In genomic region chr3:196219194-196219969, GRCh38 we compare ENCODE assay signal across 8 cellular contexts. TPM values are rescaled to one million over a fixed set of nuclear protein-coding genes. Genes with fewer than 3 reads are reported as not detected.
DNase-seq lines count a peak whose midpoint lies in the region; ATAC-seq, FAIRE-seq and TF ChIP-seq lines count a peak whose summit lies in the region.

No MANE protein-coding gene starts in this region.

- no peak overlapping the region for H3K18ac ChIP-seq in H9 (ENCODE audit: insufficient read length, low read depth, low read length)

- H4K8ac ChIP-seq in H9 (replicated peaks; ENCODE audit: insufficient read length, low read depth, low read length), result no peak overlapping the region

- no peaks in the 10 kb centered on the region for H3K27me3 ChIP-seq in GM12878 (replicated peaks in 1 of 2; ENCODE audit: control insufficient read depth in 2 of 2, insufficient read depth in 2 of 2, low read length in 1 of 2)
- H3K27me3 ChIP-seq in keratinocyte (ENCODE audit: control insufficient read depth, extremely low read depth, insufficient read depth, low read length), result peaks cover 22% of the 10 kb centered on the region
- H3K27me3 ChIP-seq in H9 (ENCODE audit: insufficient read depth, low read length), result no peaks in the 10 kb centered on the region

- H4K20me1 ChIP-seq in GM12878 (ENCODE audit: control insufficient read depth, insufficient read depth) (no peaks in the 10 kb centered on the region), keratinocyte (ENCODE audit: control insufficient read depth, extremely low read depth, insufficient read depth, low read length) (no peaks in the 10 kb centered on the region), H9 (ENCODE audit: control insufficient read depth, insufficient read depth, insufficient read length) (no peaks in the 10 kb centered on the region)

- TF ChIP-seq EP300 in GM12878 (IDR thresholded peaks at IDR 0.05; ENCODE audit: borderline replicate concordance in 1 of 2, control insufficient read depth in 1 of 2, low read depth in 2 of 2, low read length in 2 of 2), result no peak

- FAIRE-seq in GM12878 (lab: Jason Lieb, UNC) (peak; percentile 96), keratinocyte (lab: Jason Lieb, UNC) (peak; percentile 44)

- WGBS in GM12878 (ENCODE audit: insufficient coverage, insufficient replicate concordance, low lambda C conversion rate, missing lambda C conversion rate), result 4% methylated on average over 19 of the region's 19 CpGs
- WGBS in H9 (ENCODE audit: extremely low coverage, insufficient read length, low lambda C conversion rate), result no CpG with 5 or more reads among the region's 19 CpGs

- H3K79me1 ChIP-seq in H9 (ENCODE audit: insufficient read depth, low read depth, low read length, poor library complexity, severe bottlenecking), result no peaks in the 10 kb centered on the region

- H3K4me1 Mint-ChIP-seq in H9, result peaks cover 31 to 32% of the 10 kb centered on the region in 2 experiments

- POLR2A ChIA-PET in GM12878 (lab: Charles Lee), result interaction anchor here (0.5 to 0.6 kb wide), 2 partner anchors 146 to 172 kb away, joined by 3 read pairs; no protein-coding TSS in a partner anchor

- H3K9me3 Mint-ChIP-seq in H9, result no peaks in the 10 kb centered on the region

- no peak overlapping the region for H3K4me3 Mint-ChIP-seq in H9

- H3T11ph ChIP-seq in H9 (ENCODE audit: low read length), result no peak overlapping the region

- H3K23ac ChIP-seq in H9 (ENCODE audit: insufficient read length, low read depth, low read length), result no peak overlapping the region

- H2BK5ac ChIP-seq in H9 (ENCODE audit: insufficient read length, low read length), result no peak overlapping the region

- peak overlapping the region in 1 of 3 experiments; percentile 68; a peak in 1 of 7 replicates for H3K27ac Mint-ChIP-seq in H9

- SMC1A ChIA-PET in GM12878 (lab: Charles Lee; ENCODE audit: uncharacterized antibody, unreplicated experiment), result interaction anchor here (0.6 to 2.8 kb wide), 7 partner anchors 11 to 234 kb away, joined by 3 to 9 read pairs (median 3); no protein-coding TSS in a partner anchor

- peak overlapping the region; percentile 97 for H2AFZ ChIP-seq in GM12878 (ENCODE audit: control insufficient read depth, low read depth, low read length)
- peak overlapping the region; percentile 58 for H2AFZ ChIP-seq in keratinocyte (ENCODE audit: control insufficient read depth, low read length)
- H2AFZ ChIP-seq in H9 (ENCODE audit: low read length), result no peak overlapping the region

- H3K4ac ChIP-seq in H9 (ENCODE audit: low read depth, low read length), result no peak overlapping the region

- H3K9ac ChIP-seq in GM12878 (ENCODE audit: control insufficient read depth, insufficient read depth, low read length) (peak overlapping the region; percentile 28), keratinocyte (ENCODE audit: control insufficient read depth, extremely low read depth, insufficient read depth, low read length) (no peak overlapping the region), H9 (ENCODE audit: extremely low read depth, insufficient read length, low read length) (no peak overlapping the region)

- peaks cover 0 to 2% (median 0%) of the 10 kb centered on the region in 3 experiments; a peak in 3 of 7 replicates for H3K36me3 Mint-ChIP-seq in H9 (ENCODE audit: insufficient read depth in 1 of 3, low read depth in 3 of 3)

- peaks cover 10% of the 10 kb centered on the region for H3K4me1 ChIP-seq in GM12878 (ENCODE audit: control insufficient read depth, insufficient read depth, low read length)
- peaks cover 6% of the 10 kb centered on the region for H3K4me1 ChIP-seq in keratinocyte (ENCODE audit: control insufficient read depth, extremely low read depth, insufficient read depth, low read length)
- 0 out of 2 replicates have a peak, but pooled peaks cover 2% of the 10 kb centered on the region for H3K4me1 ChIP-seq in H9 (ENCODE audit: insufficient read depth, low read length)

- DNase-seq in CD1c-positive myeloid dendritic cell (ENCODE audit: extremely low spot score) (peak; percentile 91), NCI-H1092 (lab: John Stamatoyannopoulos, UW) (peak; percentile 63), T-helper 9 cell (peak; percentile 43), GM12878 (ENCODE audit: low read depth, low spot score) (peak; percentile 64), keratinocyte (ENCODE audit: low read depth, low spot score) (peak; percentile 26), H9 (no peak)
- DNase-seq in stimulated activated CD4-positive, alpha-beta T cell treated with anti-CD3 and anti-CD28 coated beads, Interleukin-1b, Interleukin-23, amount 100 ng/mL, for 4 hours (ENCODE audit: low read depth in 2 of 2), result peak; percentile 21 to 52

- no peak overlapping the region for H3K14ac ChIP-seq in H9 (ENCODE audit: insufficient read depth, low read length)

- TF ChIP-seq CTCF in GM12878 (IDR thresholded peaks at IDR 0.05 in 2 of 3, conservative IDR thresholded peaks at IDR 0.05 in 1 of 3; ENCODE audit: control insufficient read depth in 2 of 3, extremely low read depth in 1 of 3, insufficient read depth in 1 of 3, low read depth in 3 of 3, low read length in 3 of 3) (0 out of 6 replicates have a peak, but pooled peaks of 1 of the 3 experiments have one; percentile 3), keratinocyte (optimal IDR thresholded peaks at IDR 0.05 in 1 of 3, IDR thresholded peaks at IDR 0.05 in 1 of 3, conservative IDR thresholded peaks at IDR 0.05 in 1 of 3; ENCODE audit: extremely low read depth in 1 of 3, insufficient read depth in 2 of 3, low read length in 3 of 3) (peak in 1 of 3 experiments; percentile 20), H9 (conservative IDR thresholded peaks at IDR 0.05) (no peak)

- H3K9me3 ChIP-seq in GM12878 (replicated peaks; ENCODE audit: control insufficient read depth, insufficient read depth, low read length) (no peaks in the 10 kb centered on the region), keratinocyte (ENCODE audit: control insufficient read depth, low read depth, low read length) (no peaks in the 10 kb centered on the region), H9 (ENCODE audit: control insufficient read depth, low read depth, low read length) (no peaks in the 10 kb centered on the region)

- no peak overlapping the region for H4K5ac ChIP-seq in H9 (ENCODE audit: insufficient read length, low read depth, low read length)

- H3K79me2 ChIP-seq in GM12878 (ENCODE audit: control insufficient read depth, insufficient read depth, low read length) (no peaks in the 10 kb centered on the region), keratinocyte (ENCODE audit: control insufficient read depth, insufficient read depth, low read length) (no peaks in the 10 kb centered on the region), H9 (ENCODE audit: insufficient read depth, low read length) (no peaks in the 10 kb centered on the region)

- H3K4me2 ChIP-seq in GM12878 (ENCODE audit: control insufficient read depth, insufficient read depth) (peak overlapping the region; percentile 96), keratinocyte (ENCODE audit: control insufficient read depth, extremely low read depth, insufficient read depth, low read depth, low read length) (peak overlapping the region; percentile 70), H9 (ENCODE audit: insufficient read depth, insufficient read length, low read length) (no peak overlapping the region)

- ATAC-seq in GM21528 (IDR thresholded peaks at IDR 0.05; ENCODE audit: low FRiP score, unreplicated experiment) (peak; percentile 68), GM12878 (peak; percentile 95)

- BruUV-seq in GM12878 (replicated peaks; lab: Mats Ljungman, UMichigan), result no TSS peak

- in situ Hi-C loops in GM12878 (cut with MboI), result no loop called here

- no peak for TF ChIP-seq RAD21 in GM12878 (IDR thresholded peaks at IDR 0.05; ENCODE audit: insufficient read depth, low read depth, low read length)

- H2BK20ac ChIP-seq in H9 (ENCODE audit: low read depth, low read length, poor library complexity, severe bottlenecking), result no peak overlapping the region

- H3K4me3 ChIP-seq in GM12878, result peak overlapping the region; percentile 24
- peak overlapping the region in 2 of 3 experiments; percentile 15 to 36 for H3K4me3 ChIP-seq in keratinocyte (ENCODE audit: control insufficient read depth in 2 of 3, extremely low read depth in 1 of 3, insufficient read depth in 2 of 3, low read depth in 1 of 3, low read length in 3 of 3)

- CTCF ChIA-PET in GM12878 (lab: Yijun Ruan, JAX), result interaction anchor here (0.6 to 1.9 kb wide), 3 partner anchors 15 to 146 kb away, joined by 3 to 5 read pairs (median 3); no protein-coding TSS in a partner anchor

- peak overlapping the region; percentile 48 for H3K27ac ChIP-seq in GM12878 (ENCODE audit: control insufficient read depth, insufficient read depth)
- H3K27ac ChIP-seq in keratinocyte (ENCODE audit: control insufficient read depth, insufficient read depth, low read length), result peak overlapping the region; percentile 6
- H3K27ac ChIP-seq in H9 (ENCODE audit: insufficient read length, low read depth, low read length), result no peak overlapping the region

- H3K23me2 ChIP-seq in H9 (ENCODE audit: insufficient read length, low read depth, low read length, poor library complexity, severe bottlenecking), result no peaks in the 10 kb centered on the region

- H4K91ac ChIP-seq in H9 (ENCODE audit: insufficient read length, low read depth, low read length), result no peak overlapping the region

- RAD21 ChIA-PET in GM12878 (lab: Charles Lee; ENCODE audit: unreplicated experiment), result interaction anchor here (1.0 to 2.0 kb wide), 3 partner anchors 15 to 146 kb away, joined by 3 to 6 read pairs (median 3); no protein-coding TSS in a partner anchor

- H2BK120ac ChIP-seq in H9 (ENCODE audit: low read depth, low read length, poor library complexity, severe bottlenecking), result no peak overlapping the region

- dilution Hi-C loops in keratinocyte (cut with MboI; ENCODE audit: extremely low pct_ligation_motif_present, low sequenced_read_pairs), result no loop called here

- peaks cover 1% of the 10 kb centered on the region for H3K27me3 Mint-ChIP-seq in H9 (ENCODE audit: low read depth)

- no peak overlapping the region for H3K56ac ChIP-seq in H9 (ENCODE audit: insufficient read length, low read depth, low read length)

- no peak overlapping the region for H2BK15ac ChIP-seq in H9 (ENCODE audit: low read depth, low read length)

- intact Hi-C loops in GM12878 (cut with micrococcal nuclease; ENCODE audit: unreplicated experiment), result no loop called here

- H3K9me1 ChIP-seq in keratinocyte (ENCODE audit: control insufficient read depth, extremely low read depth, insufficient read depth, low read length), result no peaks in the 10 kb centered on the region

- TF ChIP-seq POLR2A in GM12878 (IDR thresholded peaks at IDR 0.05; ENCODE audit: low read depth, low read length), result 0 out of 2 replicates have a peak, but pooled peaks have one; percentile 35

- H3K36me3 ChIP-seq in GM12878 (ENCODE audit: control insufficient read depth in 2 of 2, insufficient read depth in 2 of 2, low read length in 1 of 2), result no peaks in the 10 kb centered on the region
- H3K36me3 ChIP-seq in keratinocyte (ENCODE audit: control insufficient read depth in 2 of 2, extremely low read depth in 1 of 2, insufficient read depth in 2 of 2, low read length in 2 of 2), result no peaks in the 10 kb centered on the region

- no peak overlapping the region for H2BK12ac ChIP-seq in H9 (ENCODE audit: insufficient read length, low read depth, low read length)

- no peak overlapping the region for H2AK5ac ChIP-seq in H9 (ENCODE audit: insufficient read length, low read length)

RNA-seq across cellular contexts. Expression of gene SLC51A, which starts 3.0 kb away (rescaled TPM):
- total RNA-seq in GM12878 (2013; cell fraction: nucleolus; rRNA removed), result not detected in 2 replicates
- not detected in 2 replicates for total RNA-seq in GM12878 (2014; rRNA removed)
- 0.18 TPM in 1 of 2 replicates, not detected in the other for total RNA-seq in GM12878 (2014; rRNA removed; fragmentation: Illumina TruSeq; extraction: Trizol)
- not detected in 2 replicates for total RNA-seq in GM12878 (2021)
- polyA plus RNA-seq in GM12878 (2011; ENCODE audit: low read depth), result 0.62 TPM
- polyA plus RNA-seq in GM12878 (2011; rRNA removed), result not detected in 2 replicates
- not detected in 2 replicates for polyA plus RNA-seq in GM12878 (2011; cell fraction: cytosol; rRNA removed)
- not detected in 2 replicates for polyA plus RNA-seq in GM12878 (2011; cell fraction: nucleus; rRNA removed)
- 2.2 and 3.2 TPM in 2 replicates for polyA plus RNA-seq in GM12878 (2012)
- not detected in 2 replicates for polyA plus RNA-seq in GM12878 (2014; fragmentation: Illumina TruSeq; extraction: Trizol)
- polyA plus RNA-seq in GM12878 (2014; fragmentation: Nextera tagmentation; extraction: Ambion mirVana), result 1 to 10 TPM in 1 of 2 experiments, under 1 TPM in 1; 0.99 to 2.1 TPM
- not detected in 2 replicates for polyA plus RNA-seq in GM12878 (2014; rRNA removed)
- 1 to 10 TPM; 2.2 to 3.9 TPM for polyA plus RNA-seq in GM12878 (2016; fragmentation: Nextera tagmentation; extraction: Ambion mirVana)
- not detected in 2 replicates for polyA minus RNA-seq in GM12878 (2011; rRNA and poly(A)+ RNA removed)
- polyA minus RNA-seq in GM12878 (2011; cell fraction: cytosol; rRNA and poly(A)+ RNA removed), result not detected in 2 replicates
- polyA minus RNA-seq in GM12878 (2011; cell fraction: nucleus; rRNA and poly(A)+ RNA removed), result not detected in 2 replicates
- polyA plus RNA-seq in keratinocyte, result not detected in 3 replicates
- polyA plus RNA-seq in keratinocyte (2011; ENCODE audit: low read depth), result not detected
- polyA plus RNA-seq in keratinocyte (2011; cell fraction: cytosol; rRNA removed), result not detected in 2 replicates
- polyA plus RNA-seq in keratinocyte (2011; cell fraction: nucleus; rRNA removed), result not detected in 2 replicates
- 4.2 and 7.6 TPM in 2 replicates for polyA plus RNA-seq in keratinocyte (2012; ENCODE audit: low replicate concordance)
- not detected in 3 replicates for polyA minus RNA-seq in keratinocyte
- not detected for polyA minus RNA-seq in keratinocyte (2011; cell fraction: cytosol; rRNA and poly(A)+ RNA removed)
- polyA minus RNA-seq in keratinocyte (2011; cell fraction: nucleus; rRNA and poly(A)+ RNA removed), result not detected in 2 replicates
- 5.6 and 6.5 TPM in 2 replicates for total RNA-seq in H9 (2021)

RNA-seq across cellular contexts. Expression of gene ZDHHC19, which starts 8.2 kb away (rescaled TPM):
- total RNA-seq in GM12878 (2013; cell fraction: nucleolus; rRNA removed), result not detected in 2 replicates
- not detected in 2 replicates for total RNA-seq in GM12878 (2014; rRNA removed)
- total RNA-seq in GM12878 (2014; rRNA removed; fragmentation: Illumina TruSeq; extraction: Trizol), result not detected in 2 replicates
- total RNA-seq in GM12878 (2021), result not detected in 2 replicates
- not detected for polyA plus RNA-seq in GM12878 (2011; ENCODE audit: low read depth)
- polyA plus RNA-seq in GM12878 (2011; rRNA removed), result not detected in 2 replicates
- polyA plus RNA-seq in GM12878 (2011; cell fraction: cytosol; rRNA removed), result not detected in 2 replicates
- not detected in 2 replicates for polyA plus RNA-seq in GM12878 (2011; cell fraction: nucleus; rRNA removed)
- 0.17 TPM in 1 of 2 replicates, not detected in the other for polyA plus RNA-seq in GM12878 (2012)
- not detected in 2 replicates for polyA plus RNA-seq in GM12878 (2014; fragmentation: Illumina TruSeq; extraction: Trizol)
- polyA plus RNA-seq in GM12878 (2014; fragmentation: Nextera tagmentation; extraction: Ambion mirVana), result under 1 TPM in 1 of 2 experiments, not detected in 1; 0.26 TPM
- not detected in 2 replicates for polyA plus RNA-seq in GM12878 (2014; rRNA removed)
- polyA plus RNA-seq in GM12878 (2016; fragmentation: Nextera tagmentation; extraction: Ambion mirVana), result not detected
- polyA minus RNA-seq in GM12878 (2011; rRNA and poly(A)+ RNA removed), result not detected in 2 replicates
- polyA minus RNA-seq in GM12878 (2011; cell fraction: cytosol; rRNA and poly(A)+ RNA removed), result not detected in 2 replicates
- polyA minus RNA-seq in GM12878 (2011; cell fraction: nucleus; rRNA and poly(A)+ RNA removed), result not detected in 2 replicates
- polyA plus RNA-seq in keratinocyte, result not detected in 3 replicates
- not detected for polyA plus RNA-seq in keratinocyte (2011; ENCODE audit: low read depth)
- polyA plus RNA-seq in keratinocyte (2011; cell fraction: cytosol; rRNA removed), result not detected in 2 replicates
- polyA plus RNA-seq in keratinocyte (2011; cell fraction: nucleus; rRNA removed), result not detected in 2 replicates
- not detected in 2 replicates for polyA plus RNA-seq in keratinocyte (2012; ENCODE audit: low replicate concordance)
- not detected in 3 replicates for polyA minus RNA-seq in keratinocyte
- not detected for polyA minus RNA-seq in keratinocyte (2011; cell fraction: cytosol; rRNA and poly(A)+ RNA removed)
- 0.93 TPM in 1 of 2 replicates, not detected in the other for polyA minus RNA-seq in keratinocyte (2011; cell fraction: nucleus; rRNA and poly(A)+ RNA removed)
- 1.6 and 2.2 TPM in 2 replicates for total RNA-seq in H9 (2021)
